In genomic region chr3:129665024-129665768, GRCh38 we compare ENCODE assay signal across 11 cellular contexts. TPM values are rescaled to one million over a fixed set of nuclear protein-coding genes. Genes with fewer than 3 reads are reported as not detected.
DNase-seq lines count a peak whose midpoint lies in the region; ATAC-seq and TF ChIP-seq lines count a peak whose summit lies in the region.
"Had no signal": no experiment of that assay in that cellular context is flagged by ENCODE, and none has a peak within 500 bp of the region (broad histone marks: within the 10 kb centered on the region; RNA-seq: fewer than 3 reads in every experiment).

No MANE protein-coding gene starts in this region.

- intact Hi-C loops in Panc1 (cut with micrococcal nuclease; ENCODE audit: unreplicated experiment): no loop called here
- intact Hi-C loops in tibial artery (cut with DNase I; ENCODE audit: low total_unique reads): no loop called here

- H3K27me3 ChIP-seq in Panc1 (ENCODE audit: control insufficient read depth, insufficient read depth, low read length) (no peaks in the 10 kb centered on the region), tibial artery (no peaks in the 10 kb centered on the region)
- H3K27me3 ChIP-seq: tibial nerve had no signal

- CTCF ChIA-PET in Panc1 (lab: Charles Lee): no interaction called here

- H3K27ac ChIP-seq in Panc1 (ENCODE audit: low read length): no peak overlapping the region
- no peak overlapping the region for H3K27ac ChIP-seq in tibial artery

- TF ChIP-seq CTCF in Panc1 (IDR thresholded peaks at IDR 0.05) (no peak), epithelial cell of esophagus (IDR thresholded peaks at IDR 0.05; ENCODE audit: insufficient read depth, low read depth, low read length, missing control alignments) (no peak), tibial artery (IDR thresholded peaks at IDR 0.05) (no peak)

- ATAC-seq in Panc1: peak; percentile 66; the same call in 1 of the 2 replicates

- H3K4me1 ChIP-seq in Panc1 (ENCODE audit: control insufficient read depth, insufficient read depth, low read length) (no peaks in the 10 kb centered on the region), tibial artery (peaks cover 0 to 39% (median 29%) of the 10 kb centered on the region in 4 donors)

- DNase-seq in EL (peak; percentile 76), Panc1 (ENCODE audit: low read depth, low spot score) (no peak), epithelial cell of esophagus (ENCODE audit: low read depth) (peak; percentile 78), renal cortical epithelial cell (ENCODE audit: low read depth) (peak; percentile 78), mucosa of gallbladder (ENCODE audit: low spot score) (no peak), tibial artery (no peak), DMS53 (lab: John Stamatoyannopoulos, UW) (no peak), cerebellar cortex (ENCODE audit: low spot score) (no peak)
- DNase-seq: activated T-cell treated with anti-CD3 and anti-CD28 coated beads for 4 hours, NCI-H146 had no signal

- H3K36me3 ChIP-seq in Panc1 (ENCODE audit: control insufficient read depth, insufficient read depth, low read length) (no peaks in the 10 kb centered on the region), tibial artery (peaks cover 5 to 7% (median 5%) of the 10 kb centered on the region in 3 donors)

- H3K4me3 ChIP-seq in Panc1 (ENCODE audit: low read depth in 2 of 2, low read length in 2 of 2): no peak overlapping the region
- no peak overlapping the region for H3K4me3 ChIP-seq in epithelial cell of esophagus (ENCODE audit: low read length)
- H3K4me3 ChIP-seq in tibial artery: no peak overlapping the region
- H3K4me3 ChIP-seq: tibial nerve had no signal

- H3K9me3 ChIP-seq in Panc1 (ENCODE audit: control insufficient read depth, insufficient read depth, low read depth, low read length) (no peaks in the 10 kb centered on the region), tibial artery (no peaks in the 10 kb centered on the region)
- H3K9me3 ChIP-seq: tibial nerve had no signal

- no TSS peak for BruUV-seq in Panc1 (replicated peaks; lab: Mats Ljungman, UMichigan)

- in situ Hi-C loops in Panc1 (cut with HindIII; ENCODE audit: low pct_unique_long_range_greater_than_20kb, low sequenced_read_pairs): loop anchor here (25.0 kb wide), 1 partner anchor 172 kb away; no protein-coding TSS in a partner anchor

- POLR2A ChIA-PET in Panc1 (lab: Charles Lee): no interaction called here

RNA-seq across cellular contexts. Expression of gene PLXND1, which starts 58.7 kb away (rescaled TPM):
- total RNA-seq in Panc1 (2021; ENCODE audit: unreplicated experiment): 248 TPM
- polyA plus RNA-seq in Panc1 (2012; ENCODE audit: insufficient read length): 456 TPM
- 3.1 and 29.6 TPM in 2 replicates for total RNA-seq in renal cortical epithelial cell
- 82.2 TPM for total RNA-seq in mucosa of gallbladder

Comparison
In these comparisons a context has a peak if more than half of its experiments do, and no peak if none do; other contexts are left out.
1. DNase-seq: peak in EL (single experiment), epithelial cell of esophagus (single experiment) and renal cortical epithelial cell (single experiment); none in Panc1 (single experiment), mucosa of gallbladder (single experiment), tibial artery (0 of 2), DMS53 (single experiment) and cerebellar cortex (single experiment).